ENCODE assay signal across 1 cellular context in the genomic region with DNA sequence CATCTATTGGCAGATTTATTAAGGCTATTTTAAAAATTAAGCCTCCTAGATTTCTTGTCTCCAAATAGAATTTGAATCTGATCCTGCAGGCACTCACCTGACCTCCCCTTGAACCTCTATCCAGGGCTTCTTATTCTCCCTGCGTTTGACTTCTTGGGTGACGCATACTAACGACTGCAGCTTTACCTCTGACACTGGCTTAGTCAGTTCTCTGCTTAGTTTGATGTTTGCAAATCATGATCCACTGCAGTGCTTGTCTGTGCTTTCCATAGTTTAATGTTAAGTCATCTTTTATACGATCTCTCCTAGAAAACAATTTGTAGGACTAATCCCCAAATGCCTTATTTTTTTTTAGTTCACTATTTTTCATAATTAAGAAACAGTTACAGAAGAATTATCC.
TF ChIP-seq lines count a peak whose summit lies in the region.

No MANE protein-coding gene starts in this region.

TF ChIP-seq in H1, 55 proteins besides CTCF, POLR2A, EP300 and RAD21:
- TF ChIP-seq CREB1 (IDR thresholded peaks at IDR 0.05): no peak
- TF ChIP-seq KDM4A (IDR thresholded peaks at IDR 0.05; ENCODE audit: low read depth, low read length, severe bottlenecking): no peak
- no peak for TF ChIP-seq CTBP2 (IDR thresholded peaks at IDR 0.05; ENCODE audit: borderline replicate concordance, insufficient read depth, insufficient read length, low read length)
- TF ChIP-seq KDM5A (IDR thresholded peaks at IDR 0.05; ENCODE audit: low read length): no peak
